Comparison of ENCODE assay signal across 8 cellular contexts in the genomic region with DNA sequence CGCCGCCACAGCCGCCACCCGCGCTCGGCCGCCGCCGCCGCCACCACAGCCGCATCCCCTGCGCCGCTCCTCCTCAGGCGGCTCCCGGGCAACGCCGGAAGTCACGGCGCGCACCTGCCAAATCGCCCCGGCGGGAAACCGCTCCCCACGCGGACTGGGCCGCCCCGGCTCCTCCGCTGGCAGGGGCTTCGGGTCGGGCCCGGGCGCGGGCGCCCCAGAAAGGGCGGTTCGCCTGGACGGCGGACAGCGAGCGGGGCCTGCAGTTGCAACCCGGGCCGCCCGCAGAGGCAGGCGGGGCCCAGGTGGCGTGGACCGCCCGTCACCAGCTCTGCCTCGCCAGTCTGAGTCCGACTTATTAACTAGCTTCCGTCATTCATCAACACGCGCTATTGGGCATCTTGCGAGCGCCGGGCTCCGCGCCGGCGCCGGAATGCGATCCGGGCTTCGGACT. TPM values are rescaled to one million over a fixed set of nuclear protein-coding genes. Genes with fewer than 3 reads are reported as not detected.
DNase-seq lines count a peak whose midpoint lies in the region; ATAC-seq and TF ChIP-seq lines count a peak whose summit lies in the region.

A gene with protein sequence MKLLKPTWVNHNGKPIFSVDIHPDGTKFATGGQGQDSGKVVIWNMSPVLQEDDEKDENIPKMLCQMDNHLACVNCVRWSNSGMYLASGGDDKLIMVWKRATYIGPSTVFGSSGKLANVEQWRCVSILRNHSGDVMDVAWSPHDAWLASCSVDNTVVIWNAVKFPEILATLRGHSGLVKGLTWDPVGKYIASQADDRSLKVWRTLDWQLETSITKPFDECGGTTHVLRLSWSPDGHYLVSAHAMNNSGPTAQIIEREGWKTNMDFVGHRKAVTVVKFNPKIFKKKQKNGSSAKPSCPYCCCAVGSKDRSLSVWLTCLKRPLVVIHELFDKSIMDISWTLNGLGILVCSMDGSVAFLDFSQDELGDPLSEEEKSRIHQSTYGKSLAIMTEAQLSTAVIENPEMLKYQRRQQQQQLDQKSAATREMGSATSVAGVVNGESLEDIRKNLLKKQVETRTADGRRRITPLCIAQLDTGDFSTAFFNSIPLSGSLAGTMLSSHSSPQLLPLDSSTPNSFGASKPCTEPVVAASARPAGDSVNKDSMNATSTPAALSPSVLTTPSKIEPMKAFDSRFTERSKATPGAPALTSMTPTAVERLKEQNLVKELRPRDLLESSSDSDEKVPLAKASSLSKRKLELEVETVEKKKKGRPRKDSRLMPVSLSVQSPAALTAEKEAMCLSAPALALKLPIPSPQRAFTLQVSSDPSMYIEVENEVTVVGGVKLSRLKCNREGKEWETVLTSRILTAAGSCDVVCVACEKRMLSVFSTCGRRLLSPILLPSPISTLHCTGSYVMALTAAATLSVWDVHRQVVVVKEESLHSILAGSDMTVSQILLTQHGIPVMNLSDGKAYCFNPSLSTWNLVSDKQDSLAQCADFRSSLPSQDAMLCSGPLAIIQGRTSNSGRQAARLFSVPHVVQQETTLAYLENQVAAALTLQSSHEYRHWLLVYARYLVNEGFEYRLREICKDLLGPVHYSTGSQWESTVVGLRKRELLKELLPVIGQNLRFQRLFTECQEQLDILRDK (minus strand): TSS at position 93 of the 451 bp plus-strand sequence. CDS start 257 bp downstream, outside the sequence.

- peak in 3 of 4 donors; percentile 47 to 75 (median 70) for ATAC-seq in heart left ventricle
- ATAC-seq in upper lobe of right lung: peak; percentile 84

- H3K36me3 ChIP-seq in H7 (replicated peaks; ENCODE audit: control insufficient read depth, insufficient read depth, low read length): peaks cover 6% of the 10 kb centered on the region
- H3K36me3 ChIP-seq in heart left ventricle: peaks cover 0 to 30% (median 24%) of the 10 kb centered on the region in 9 donors
- H3K36me3 ChIP-seq in upper lobe of right lung: peaks cover 23% of the 10 kb centered on the region

- H3K4me3 ChIP-seq in GM08714 (ENCODE audit: low read length) (peak within 1 kb of the TSS; percentile 96), H7 (ENCODE audit: insufficient read depth, low read depth, low read length) (peak within 1 kb of the TSS; percentile 92), heart left ventricle (peak within 1 kb of the TSS; percentile 62 to 95 (median 86)), upper lobe of right lung (peak within 1 kb of the TSS; percentile 97)

- peaks cover 7 to 51% (median 29%) of the 10 kb centered on the region in 12 donors for H3K4me1 ChIP-seq in heart left ventricle
- peaks cover 32% of the 10 kb centered on the region for H3K4me1 ChIP-seq in upper lobe of right lung

- H3K27ac ChIP-seq in heart left ventricle (peak within 1 kb of the TSS; percentile 93 to 99 (median 98)), upper lobe of right lung (peak within 1 kb of the TSS; percentile 99)

- H3K9me3 ChIP-seq in heart left ventricle (no peaks in the 10 kb centered on the region), upper lobe of right lung (no peaks in the 10 kb centered on the region)

- intact Hi-C loops in heart left ventricle (cut with DNase I): loop anchor here in 6 of 10 donors (1.0 to 10.0 kb wide), 5 partner anchors 16 to 254 kb away; a partner anchor contains a TSS
- intact Hi-C loops in posterior vena cava (cut with DNase I): no loop called here
- intact Hi-C loops in upper lobe of right lung (cut with DNase I): no loop called here

- TF ChIP-seq CTCF in heart left ventricle (IDR thresholded peaks at IDR 0.05) (peak in 1 of 12 donors; percentile 5), upper lobe of right lung (IDR thresholded peaks at IDR 0.05) (no peak)

- WGBS in heart left ventricle, 4 donors: 0 to 1% (median 0%) methylated on average over 11 to 64 of the region's 64 CpGs

- TF ChIP-seq POLR2A in heart left ventricle (IDR thresholded peaks at IDR 0.05): no peak

- H3K27me3 ChIP-seq in H7 (ENCODE audit: control insufficient read depth, insufficient read depth, low read length): no peaks in the 10 kb centered on the region
- no peaks in the 10 kb centered on the region for H3K27me3 ChIP-seq in heart left ventricle
- no peaks in the 10 kb centered on the region for H3K27me3 ChIP-seq in upper lobe of right lung

- peak; percentile 94 for DNase-seq in H7
- peak; percentile 65 for DNase-seq in M059J (ENCODE audit: low read depth)
- DNase-seq in SW480 (ENCODE audit: low spot score): peak; percentile 71
- DNase-seq in activated naive CD8-positive, alpha-beta T cell treated with anti-CD3 and anti-CD28 coated beads, Interleukin-2, amount 50 U/mL, for 16 hours (ENCODE audit: low read depth, low spot score): peak; percentile 69
- DNase-seq in heart left ventricle: peak; percentile 81 to 92 (median 85)
- peak; percentile 95 for DNase-seq in posterior vena cava (ENCODE audit: low spot score)
- peak; percentile 93 for DNase-seq in upper lobe of right lung

RNA-seq across cellular contexts. Expression of the gene that starts here (rescaled TPM):
- total RNA-seq in H7 (2014; rRNA removed; shearing (Covaris generic)): 28.8 and 31.4 TPM in 2 replicates
- total RNA-seq in M059J (2014; rRNA removed; shearing (Covaris generic)): 17.1 and 21.5 TPM in 2 replicates
- total RNA-seq in heart left ventricle (10 to 100 TPM; 13.0 to 25.4 (median 17.3) TPM), posterior vena cava (10 to 100 TPM; 17.2 to 20.4 TPM), upper lobe of right lung (23.3 TPM)
- polyA plus RNA-seq in heart left ventricle: 10 to 100 TPM in 1 of 2 donors, 1 to 10 TPM in 1; 3.7 to 17.8 TPM

Comparison
In these comparisons a context has a peak if more than half of its experiments do, and no peak if none do; other contexts are left out.
1. Peak in every context shown above with its lines: DNase-seq, ATAC-seq, H3K4me3 ChIP-seq and H3K27ac ChIP-seq.
2. intact Hi-C loops: an anchor here in heart left ventricle (1.0 to 10.0 kb wide); none called in posterior vena cava and upper lobe of right lung.